In the genomic region with DNA sequence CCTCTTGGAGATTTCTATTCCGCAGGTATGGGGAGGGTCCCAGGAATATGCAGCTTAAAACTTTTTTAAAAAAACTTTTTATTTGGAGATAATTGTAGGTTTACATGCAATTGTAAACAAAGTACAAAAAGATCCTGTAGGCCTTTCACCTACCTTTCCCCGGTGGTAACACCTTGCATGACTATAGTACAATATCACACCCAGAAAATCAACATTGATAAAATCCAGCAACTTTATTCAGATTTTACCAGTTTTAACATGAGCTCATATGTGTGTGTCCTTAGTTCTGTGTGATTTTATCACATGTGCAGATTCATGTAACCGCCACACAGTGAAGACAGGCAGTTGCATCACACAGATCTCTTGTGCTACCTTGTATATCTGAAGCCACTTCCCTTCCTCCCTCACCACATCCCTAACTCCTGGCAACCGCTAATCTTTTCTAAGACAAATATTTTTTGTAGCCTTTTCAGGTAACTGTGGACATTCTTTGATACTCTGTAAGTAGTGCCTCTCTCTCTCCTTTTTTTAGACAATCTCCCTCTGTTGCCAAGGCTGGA, we compare ENCODE assay signal across 16 cellular contexts.
"Had no signal": no experiment of that assay in that cellular context is flagged by ENCODE, and none has a peak within 500 bp of the region (broad histone marks: within the 10 kb centered on the region; RNA-seq: fewer than 3 reads in every experiment).

No MANE protein-coding gene starts in this region.

- DNase-seq: activated CD4-positive, alpha-beta T cell treated with anti-CD3 and anti-CD28 coated beads for 1 hour; activated CD4-positive, alpha-beta T cell treated with anti-CD3 and anti-CD28 coated beads, Interleukin-2, amount 50 U/mL, for 48 hours; activated gamma-delta T cell treated with Interleukin-2 at 50 U/mL for 16 hours; activated T-cell treated with anti-CD3 and anti-CD28 coated beads, Interleukin-2, amount 50 U/mL, for 48 hours; aorta; esophagus squamous epithelium; foreskin fibroblast; left ventricle myocardium inferior; mesenchymal stem cell; ovary; stimulated activated CD4-positive, alpha-beta T cell treated with anti-CD3 and anti-CD28 coated beads, Interleukin-12 subunit alpha, Interleukin-12 subunit beta, amount 100 ng/mL, for 4 hours; stimulated activated CD4-positive, alpha-beta T cell treated with anti-CD3 and anti-CD28 coated beads, Interleukin-2, amount 100 ng/mL, for 48 hours; stimulated activated naive CD4-positive, alpha-beta T cell treated with Interleukin-2 at 50 U/mL for 16 hours; T-helper 9 cell; testis had no signal

- H3K4me2 ChIP-seq: neural progenitor cell had no signal

- H3K27ac ChIP-seq: esophagus squamous epithelium, left ventricle myocardium inferior, neural progenitor cell, ovary, testis had no signal

- H3K27me3 ChIP-seq: neural progenitor cell, ovary, testis had no signal

- H3K9me3 ChIP-seq: esophagus squamous epithelium, ovary, testis had no signal

- H3K9ac ChIP-seq: neural progenitor cell had no signal

- H2AFZ ChIP-seq: neural progenitor cell had no signal

- H3K36me3 ChIP-seq: esophagus squamous epithelium, left ventricle myocardium inferior, neural progenitor cell, ovary had no signal

- H3K4me3 ChIP-seq: esophagus squamous epithelium, left ventricle myocardium inferior, neural progenitor cell, ovary, testis had no signal

- H3K4me1 ChIP-seq: left ventricle myocardium inferior, neural progenitor cell, testis had no signal
